8 cellular contexts compared by ENCODE assay signal in the genomic region with DNA sequence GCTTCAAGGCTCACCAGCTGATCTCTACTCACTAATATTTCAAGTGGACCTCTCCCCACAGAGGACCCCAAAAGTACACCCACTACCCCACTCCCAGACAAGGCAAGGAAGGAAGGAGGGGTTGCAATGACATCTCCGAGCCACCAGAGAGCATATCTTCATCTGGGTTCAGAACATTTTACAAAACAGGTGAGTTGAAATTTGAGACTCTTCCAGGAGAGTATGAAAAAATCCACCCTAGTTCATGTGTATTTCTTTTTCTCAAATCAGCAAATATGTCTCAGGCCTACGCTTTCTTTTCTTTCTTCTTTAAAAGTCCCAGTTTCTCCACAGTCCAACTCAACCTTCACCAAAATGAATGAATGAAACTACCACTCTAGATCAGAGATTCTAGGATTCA.
A peak's percentile ranks its signal among the peaks of the same experiment; 100 is the strongest.
DNase-seq lines count a peak whose midpoint lies in the region; ATAC-seq, FAIRE-seq and TF ChIP-seq lines count a peak whose summit lies in the region.

No MANE protein-coding gene starts in this region.

- no peak overlapping the region for H3K27ac ChIP-seq in A549
- no peak overlapping the region for H3K27ac ChIP-seq in keratinocyte (ENCODE audit: control insufficient read depth, insufficient read depth, low read length)
- no peak overlapping the region for H3K27ac ChIP-seq in SJCRH30

- H3K9me1 ChIP-seq in keratinocyte (ENCODE audit: control insufficient read depth, extremely low read depth, insufficient read depth, low read length) = no peaks in the 10 kb centered on the region

- no peak for TF ChIP-seq POLR2A in A549 (IDR thresholded peaks at IDR 0.05; ENCODE audit: low read length)

- WGBS in A549 (ENCODE audit: missing lambda C conversion rate) = 61% methylated on average over 2 of the region's 2 CpGs

- in situ Hi-C loops in GM13977 (cut with MboI; ENCODE audit: low pct_unique_long_range_greater_than_20kb, low sequenced_read_pairs, unreplicated experiment) = no loop called here

- H4K20me1 ChIP-seq in keratinocyte (ENCODE audit: control insufficient read depth, extremely low read depth, insufficient read depth, low read length) = no peaks in the 10 kb centered on the region

- H3K27me3 ChIP-seq in keratinocyte (ENCODE audit: control insufficient read depth, extremely low read depth, insufficient read depth, low read length) (no peaks in the 10 kb centered on the region), SJCRH30 (no peaks in the 10 kb centered on the region)

- H3K36me3 ChIP-seq in keratinocyte (ENCODE audit: control insufficient read depth in 2 of 2, extremely low read depth in 1 of 2, insufficient read depth in 2 of 2, low read length in 2 of 2) (no peaks in the 10 kb centered on the region), SJCRH30 (no peaks in the 10 kb centered on the region)

- dilution Hi-C loops in keratinocyte (cut with MboI; ENCODE audit: extremely low pct_ligation_motif_present, low sequenced_read_pairs) = no loop called here

- H3K9ac ChIP-seq in keratinocyte (ENCODE audit: control insufficient read depth, extremely low read depth, insufficient read depth, low read length) = no peak overlapping the region

- H3K79me2 ChIP-seq in keratinocyte (ENCODE audit: control insufficient read depth, insufficient read depth, low read length) = no peaks in the 10 kb centered on the region

- H3K4me1 ChIP-seq in A549 (peaks cover 6% of the 10 kb centered on the region; the same call in 1 of the 3 replicates), keratinocyte (ENCODE audit: control insufficient read depth, extremely low read depth, insufficient read depth, low read length) (no peaks in the 10 kb centered on the region), SJCRH30 (no peaks in the 10 kb centered on the region)

- POLR2A ChIA-PET in A549 (lab: Yijun Ruan, JAX) = interaction anchor here (1.2 kb wide), 1 partner anchor 62 kb away, joined by 5 read pairs; the partner anchor contains the start of gene SGMS1

- TF ChIP-seq RAD21 in A549 (conservative IDR thresholded peaks at IDR 0.05 in 1 of 2, IDR thresholded peaks at IDR 0.05 in 1 of 2) = peak; percentile 49 to 64

- no peak overlapping the region for H3K4me2 ChIP-seq in A549
- no peak overlapping the region for H3K4me2 ChIP-seq in keratinocyte (ENCODE audit: control insufficient read depth, extremely low read depth, insufficient read depth, low read depth, low read length)

- TF ChIP-seq CTCF in A549 (IDR thresholded peaks at IDR 0.05) = peak; percentile 55
- TF ChIP-seq CTCF in GM13977 (IDR thresholded peaks at IDR 0.05; ENCODE audit: extremely low read depth, insufficient read depth, missing control alignments) = peak; percentile 51
- peak; percentile 53 for TF ChIP-seq CTCF in WI38 (IDR thresholded peaks at IDR 0.05; ENCODE audit: low read depth, low read length)
- TF ChIP-seq CTCF in keratinocyte (optimal IDR thresholded peaks at IDR 0.05 in 1 of 3, IDR thresholded peaks at IDR 0.05 in 1 of 3, conservative IDR thresholded peaks at IDR 0.05 in 1 of 3; ENCODE audit: extremely low read depth in 1 of 3, insufficient read depth in 2 of 3, low read length in 3 of 3) = peak; percentile 59 to 76 (median 70)

- ATAC-seq in A549 = peak; percentile 56 to 68; a peak in 5 of 6 replicates
- no peak for ATAC-seq in GM18511 (IDR thresholded peaks at IDR 0.05; ENCODE audit: unreplicated experiment)

- DNase-seq in A549 (ENCODE audit: low read depth in 1 of 2, low spot score in 1 of 2) = peak in 1 of 2 experiments; percentile 14
- peak; percentile 44 for DNase-seq in GM13977 (ENCODE audit: low spot score)
- no peak for DNase-seq in keratinocyte (ENCODE audit: low read depth, low spot score)
- no peak for DNase-seq in SJCRH30
- no peak for DNase-seq in COLO668 (lab: John Stamatoyannopoulos, UW; ENCODE audit: unreplicated experiment)
- no peak for DNase-seq in SIG-M5 (lab: John Stamatoyannopoulos, UW)

- H3K9me3 ChIP-seq in A549 (no peaks in the 10 kb centered on the region), keratinocyte (ENCODE audit: control insufficient read depth, low read depth, low read length) (no peaks in the 10 kb centered on the region), SJCRH30 (replicated peaks) (no peaks in the 10 kb centered on the region)

- no peak for TF ChIP-seq EP300 in A549 (IDR thresholded peaks at IDR 0.05)

- CTCF ChIA-PET in A549 (lab: Yijun Ruan, JAX) = interaction anchor here (0.7 to 1.6 kb wide), 12 partner anchors 8 to 63 kb away, joined by 3 to 16 read pairs (median 4); partner anchors contain the start of gene SGMS1

- no peak overlapping the region for H2AFZ ChIP-seq in keratinocyte (ENCODE audit: control insufficient read depth, low read length)

- no peak for FAIRE-seq in A549 (lab: Jason Lieb, UNC)
- FAIRE-seq in keratinocyte (lab: Jason Lieb, UNC) = peak; percentile 81

- H3K4me3 ChIP-seq in A549 = no peak overlapping the region
- no peak overlapping the region for H3K4me3 ChIP-seq in WI38 (ENCODE audit: low read depth, low read length)
- no peak overlapping the region for H3K4me3 ChIP-seq in keratinocyte (ENCODE audit: control insufficient read depth in 2 of 3, extremely low read depth in 1 of 3, insufficient read depth in 2 of 3, low read depth in 1 of 3, low read length in 3 of 3)
- H3K4me3 ChIP-seq in SJCRH30 = no peak overlapping the region

TF ChIP-seq in A549, 52 proteins besides CTCF, POLR2A, EP300 and RAD21:
- peak; percentile 70 for TF ChIP-seq SMC3 (IDR thresholded peaks at IDR 0.05)
- TF ChIP-seq, protein P1, sequence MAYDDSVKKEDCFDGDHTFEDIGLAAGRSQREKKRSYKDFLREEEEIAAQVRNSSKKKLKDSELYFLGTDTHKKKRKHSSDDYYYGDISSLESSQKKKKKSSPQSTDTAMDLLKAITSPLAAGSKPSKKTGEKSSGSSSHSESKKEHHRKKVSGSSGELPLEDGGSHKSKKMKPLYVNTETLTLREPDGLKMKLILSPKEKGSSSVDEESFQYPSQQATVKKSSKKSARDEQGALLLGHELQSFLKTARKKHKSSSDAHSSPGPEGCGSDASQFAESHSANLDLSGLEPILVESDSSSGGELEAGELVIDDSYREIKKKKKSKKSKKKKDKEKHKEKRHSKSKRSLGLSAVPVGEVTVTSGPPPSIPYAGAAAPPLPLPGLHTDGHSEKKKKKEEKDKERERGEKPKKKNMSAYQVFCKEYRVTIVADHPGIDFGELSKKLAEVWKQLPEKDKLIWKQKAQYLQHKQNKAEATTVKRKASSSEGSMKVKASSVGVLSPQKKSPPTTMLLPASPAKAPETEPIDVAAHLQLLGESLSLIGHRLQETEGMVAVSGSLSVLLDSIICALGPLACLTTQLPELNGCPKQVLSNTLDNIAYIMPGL (CRISPR knock-in tag; IDR thresholded peaks at IDR 0.05; ENCODE audit: borderline replicate concordance) = no peak
